In the genomic region with DNA sequence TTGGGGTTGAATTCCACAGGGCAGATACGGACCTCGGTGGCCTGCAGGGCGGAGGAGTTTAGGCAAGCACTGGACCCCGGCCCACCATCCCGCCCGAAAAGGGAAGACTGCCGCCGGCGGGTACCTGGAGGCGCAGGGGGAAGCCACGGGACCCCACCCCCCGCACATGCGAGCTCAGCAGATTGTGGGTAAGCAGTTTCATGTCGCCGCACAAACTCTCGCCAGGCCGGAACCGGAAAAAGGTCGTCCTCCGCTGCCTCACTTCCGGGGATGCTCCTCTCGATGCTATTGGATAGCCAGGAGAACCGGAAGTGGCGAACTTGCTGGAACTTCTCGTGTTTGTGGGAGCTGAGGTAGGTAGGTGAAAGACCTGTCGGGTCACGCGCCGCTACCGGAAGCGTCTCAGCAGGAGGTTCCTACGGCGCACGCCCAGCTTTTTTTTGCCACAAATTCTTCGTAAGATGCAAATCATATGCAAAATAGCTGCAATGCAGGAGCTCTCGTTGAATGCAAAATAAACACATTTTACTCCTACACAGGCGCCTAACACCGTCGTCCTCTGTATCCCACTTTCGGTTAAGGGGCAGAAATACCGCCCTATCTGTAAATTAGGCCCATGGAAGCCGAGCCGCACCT, we compare ENCODE assay signal across 1 cellular context.
TF ChIP-seq lines count a peak whose summit lies in the region.

Gene TRMT112, minus strand, starts transcription at position 235 of the 636 bp plus-strand sequence. Its CDS starts 33 bp downstream, at position 202.

TF ChIP-seq in HepG2, 621 proteins besides CTCF, POLR2A, EP300 and RAD21 (continued from another document and continues in another):
- peak; percentile 100 for TF ChIP-seq SNAPC4 (CRISPR knock-in tag; IDR thresholded peaks at IDR 0.05)
- TF ChIP-seq ARHGAP35 (CRISPR knock-in tag; IDR thresholded peaks at IDR 0.05; ENCODE audit: borderline replicate concordance) = 0 out of 2 replicates have a peak, but pooled peaks have one; percentile 48
- TF ChIP-seq TBL1XR1 (IDR thresholded peaks at IDR 0.05; ENCODE audit: borderline replicate concordance, low read length, partially characterized antibody) = no peak
- peak; percentile 54; the same call in 1 of the 2 replicates for TF ChIP-seq IRF2 (CRISPR knock-in tag; IDR thresholded peaks at IDR 0.05)
- TF ChIP-seq KDM5A (IDR thresholded peaks at IDR 0.05; ENCODE audit: borderline replicate concordance, low read length) = peak; percentile 82
- peak; percentile 67; the same call in 1 of the 2 replicates for TF ChIP-seq HNRNPL (IDR thresholded peaks at IDR 0.05; ENCODE audit: low read depth, low read length)
- TF ChIP-seq, protein P1, sequence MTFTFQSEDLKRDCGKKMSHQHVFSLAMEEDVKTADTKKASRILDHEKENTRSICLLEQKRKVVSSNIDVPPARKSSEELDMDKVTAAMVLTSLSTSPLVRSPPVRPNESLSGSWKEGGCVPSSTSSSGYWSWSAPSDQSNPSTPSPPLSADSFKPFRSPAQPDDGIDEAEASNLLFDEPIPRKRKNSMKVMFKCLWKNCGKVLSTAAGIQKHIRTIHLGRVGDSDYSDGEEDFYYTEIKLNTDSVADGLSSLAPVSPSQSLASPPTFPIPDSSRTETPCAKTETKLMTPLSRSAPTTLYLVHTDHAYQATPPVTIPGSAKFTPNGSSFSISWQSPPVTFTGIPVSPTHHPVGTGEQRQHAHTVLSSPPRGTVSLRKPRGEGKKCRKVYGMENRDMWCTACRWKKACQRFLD (CRISPR knock-in tag; IDR thresholded peaks at IDR 0.05; ENCODE audit: borderline replicate concordance) = no peak
- TF ChIP-seq YY1 (IDR thresholded peaks at IDR 0.05; ENCODE audit: insufficient read depth, insufficient replicate concordance, low read depth, low read length) = peak; percentile 56
- TF ChIP-seq, protein P2, sequence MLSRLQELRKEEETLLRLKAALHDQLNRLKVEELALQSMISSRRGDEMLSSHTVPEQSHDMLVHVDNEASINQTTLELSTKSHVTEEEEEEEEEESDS (CRISPR knock-in tag; IDR thresholded peaks at IDR 0.05; ENCODE audit: borderline replicate concordance) = peak; percentile 99
- 0 out of 2 replicates have a peak, but pooled peaks have one; percentile 33 for TF ChIP-seq ZNF331 (CRISPR knock-in tag; IDR thresholded peaks at IDR 0.05)
- TF ChIP-seq, protein P3, sequence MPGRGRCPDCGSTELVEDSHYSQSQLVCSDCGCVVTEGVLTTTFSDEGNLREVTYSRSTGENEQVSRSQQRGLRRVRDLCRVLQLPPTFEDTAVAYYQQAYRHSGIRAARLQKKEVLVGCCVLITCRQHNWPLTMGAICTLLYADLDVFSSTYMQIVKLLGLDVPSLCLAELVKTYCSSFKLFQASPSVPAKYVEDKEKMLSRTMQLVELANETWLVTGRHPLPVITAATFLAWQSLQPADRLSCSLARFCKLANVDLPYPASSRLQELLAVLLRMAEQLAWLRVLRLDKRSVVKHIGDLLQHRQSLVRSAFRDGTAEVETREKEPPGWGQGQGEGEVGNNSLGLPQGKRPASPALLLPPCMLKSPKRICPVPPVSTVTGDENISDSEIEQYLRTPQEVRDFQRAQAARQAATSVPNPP (CRISPR knock-in tag; IDR thresholded peaks at IDR 0.05) = 0 out of 2 replicates have a peak, but pooled peaks have one; percentile 33
- TF ChIP-seq CSRNP2 (CRISPR knock-in tag; conservative IDR thresholded peaks at IDR 0.05; ENCODE audit: low read depth) = no peak
- TF ChIP-seq CC2D1A (CRISPR knock-in tag; IDR thresholded peaks at IDR 0.05) = no peak
- peak; percentile 99 for TF ChIP-seq THAP7 (CRISPR knock-in tag; IDR thresholded peaks at IDR 0.05)
- TF ChIP-seq HNF1A (IDR thresholded peaks at IDR 0.05; ENCODE audit: low read depth) = no peak
- 0 out of 2 replicates have a peak, but pooled peaks have one; percentile 25 for TF ChIP-seq HNF1A (CRISPR knock-in tag; IDR thresholded peaks at IDR 0.05; ENCODE audit: borderline replicate concordance)
- peak; percentile 83; the same call in 1 of the 2 replicates for TF ChIP-seq MYNN (CRISPR knock-in tag; IDR thresholded peaks at IDR 0.05; ENCODE audit: low read depth)
- peak; percentile 73; the same call in 1 of the 2 replicates for TF ChIP-seq FLYWCH1 (CRISPR knock-in tag; IDR thresholded peaks at IDR 0.05)
- TF ChIP-seq CCDC6 (CRISPR knock-in tag; IDR thresholded peaks at IDR 0.05) = peak; percentile 83
- TF ChIP-seq ELF3 (CRISPR knock-in tag; IDR thresholded peaks at IDR 0.05) = 0 out of 2 replicates have a peak, but pooled peaks have one; percentile 54
- TF ChIP-seq ZNF564 (CRISPR knock-in tag; IDR thresholded peaks at IDR 0.05) = peak; percentile 87
- TF ChIP-seq, protein P4, sequence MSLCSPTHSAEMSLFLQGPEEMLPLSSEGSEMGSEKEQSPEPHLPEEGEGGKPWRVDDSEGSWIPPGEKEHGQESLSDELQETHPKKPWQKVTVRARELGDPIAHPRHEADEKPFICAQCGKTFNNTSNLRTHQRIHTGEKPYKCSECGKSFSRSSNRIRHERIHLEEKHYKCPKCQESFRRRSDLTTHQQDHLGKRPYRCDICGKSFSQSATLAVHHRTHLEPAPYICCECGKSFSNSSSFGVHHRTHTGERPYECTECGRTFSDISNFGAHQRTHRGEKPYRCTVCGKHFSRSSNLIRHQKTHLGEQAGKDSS (CRISPR knock-in tag; IDR thresholded peaks at IDR 0.05; ENCODE audit: borderline replicate concordance, low read depth) = 0 out of 2 replicates have a peak, but pooled peaks have one; percentile 25
- TF ChIP-seq, protein P5, sequence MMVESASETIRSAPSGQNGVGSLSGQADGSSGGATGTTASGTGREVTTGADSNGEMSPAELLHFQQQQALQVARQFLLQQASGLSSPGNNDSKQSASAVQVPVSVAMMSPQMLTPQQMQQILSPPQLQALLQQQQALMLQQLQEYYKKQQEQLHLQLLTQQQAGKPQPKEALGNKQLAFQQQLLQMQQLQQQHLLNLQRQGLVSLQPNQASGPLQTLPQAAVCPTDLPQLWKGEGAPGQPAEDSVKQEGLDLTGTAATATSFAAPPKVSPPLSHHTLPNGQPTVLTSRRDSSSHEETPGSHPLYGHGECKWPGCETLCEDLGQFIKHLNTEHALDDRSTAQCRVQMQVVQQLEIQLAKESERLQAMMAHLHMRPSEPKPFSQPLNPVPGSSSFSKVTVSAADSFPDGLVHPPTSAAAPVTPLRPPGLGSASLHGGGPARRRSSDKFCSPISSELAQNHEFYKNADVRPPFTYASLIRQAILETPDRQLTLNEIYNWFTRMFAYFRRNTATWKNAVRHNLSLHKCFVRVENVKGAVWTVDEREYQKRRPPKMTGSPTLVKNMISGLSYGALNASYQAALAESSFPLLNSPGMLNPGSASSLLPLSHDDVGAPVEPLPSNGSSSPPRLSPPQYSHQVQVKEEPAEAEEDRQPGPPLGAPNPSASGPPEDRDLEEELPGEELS (CRISPR knock-in tag; IDR thresholded peaks at IDR 0.05) = peak; percentile 53; the same call in 1 of the 2 replicates
- peak; percentile 43; the same call in 1 of the 2 replicates for TF ChIP-seq ZNF607 (CRISPR knock-in tag; IDR thresholded peaks at IDR 0.05; ENCODE audit: borderline replicate concordance)
- TF ChIP-seq MAZ (IDR thresholded peaks at IDR 0.05; ENCODE audit: borderline replicate concordance, low read depth, low read length) = no peak; the same call in 1 of the 2 replicates
- peak; percentile 72 for TF ChIP-seq MAZ (CRISPR knock-in tag; IDR thresholded peaks at IDR 0.05; ENCODE audit: low read depth)
- TF ChIP-seq GABPB1 (CRISPR knock-in tag; IDR thresholded peaks at IDR 0.05) = peak; percentile 95
- TF ChIP-seq HDAC2 (CRISPR knock-in tag; IDR thresholded peaks at IDR 0.05) = peak; percentile 51; the same call in 1 of the 2 replicates
- TF ChIP-seq RBAK (CRISPR knock-in tag; IDR thresholded peaks at IDR 0.05) = no peak
- no peak; the same call in none of the 2 replicates for TF ChIP-seq ZNF205 (CRISPR knock-in tag; IDR thresholded peaks at IDR 0.05)
- 0 out of 2 replicates have a peak, but pooled peaks have one; percentile 31 for TF ChIP-seq ZNF160 (CRISPR knock-in tag; IDR thresholded peaks at IDR 0.05)
- peak; percentile 83 for TF ChIP-seq SP4 (CRISPR knock-in tag; IDR thresholded peaks at IDR 0.05)
- peak; percentile 23; the same call in 1 of the 2 replicates for TF ChIP-seq ZFP91 (CRISPR knock-in tag; IDR thresholded peaks at IDR 0.05; ENCODE audit: borderline replicate concordance)
- TF ChIP-seq, protein P6, sequence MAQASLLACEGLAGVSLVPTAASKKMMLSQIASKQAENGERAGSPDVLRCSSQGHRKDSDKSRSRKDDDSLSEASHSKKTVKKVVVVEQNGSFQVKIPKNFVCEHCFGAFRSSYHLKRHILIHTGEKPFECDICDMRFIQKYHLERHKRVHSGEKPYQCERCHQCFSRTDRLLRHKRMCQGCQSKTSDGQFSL (CRISPR knock-in tag; IDR thresholded peaks at IDR 0.05) = peak; percentile 57; the same call in 1 of the 2 replicates
